In the genomic region with DNA sequence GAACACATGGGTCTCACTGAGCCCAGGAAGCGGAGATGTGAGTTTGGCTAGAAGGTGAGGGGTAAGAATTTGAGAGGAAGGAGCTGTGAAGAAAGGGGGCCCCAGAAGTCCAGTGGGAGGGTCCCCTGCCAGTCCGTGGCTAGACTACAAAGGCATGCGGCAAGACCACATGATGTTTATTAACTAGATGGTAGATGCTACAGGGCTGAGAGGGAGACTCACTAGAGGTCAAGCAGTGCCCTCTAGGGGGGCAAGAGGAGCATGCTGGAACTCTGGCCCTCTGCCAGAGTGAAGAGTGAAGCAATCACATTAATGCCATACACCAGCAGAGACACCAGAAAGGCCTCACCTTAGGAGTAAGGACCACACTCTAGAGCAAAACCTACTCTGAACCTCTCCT, we compare ENCODE assay signal across 8 cellular contexts. TPM values are rescaled to one million over a fixed set of nuclear protein-coding genes. Genes with fewer than 3 reads are reported as not detected.
DNase-seq lines count a peak whose midpoint lies in the region; ATAC-seq, FAIRE-seq and TF ChIP-seq lines count a peak whose summit lies in the region.

No MANE protein-coding gene starts in this region.

- no peak overlapping the region for H3K27ac ChIP-seq in HEK293 (ENCODE audit: extremely low read depth, low read depth, low read length)
- no peak overlapping the region for H3K27ac ChIP-seq in aorta (ENCODE audit: low read depth in 1 of 2, low read length in 2 of 2)

- peaks cover 9 to 61% of the 10 kb centered on the region in 2 experiments; a peak in 2 of 3 replicates for H3K36me3 ChIP-seq in HEK293 (ENCODE audit: control insufficient read depth in 2 of 2, insufficient read depth in 1 of 2, low read length in 2 of 2)
- H3K36me3 ChIP-seq in aorta (ENCODE audit: control insufficient read depth in 1 of 2, insufficient read depth in 2 of 2, low read length in 1 of 2): peaks cover 0 to 2% of the 10 kb centered on the region in 2 donors

- peak overlapping the region in 3 of 6 donors; percentile 16 to 23 (median 22) for H3K27ac Mint-ChIP-seq in immature natural killer cell

- no peaks in the 10 kb centered on the region for H3K27me3 Mint-ChIP-seq in immature natural killer cell (ENCODE audit: low read depth in 3 of 3)

- POLR2A ChIA-PET in HEK293 (lab: Yijun Ruan, JAX): interaction anchor here (1.2 kb wide), 1 partner anchor 12 kb away, joined by 3 read pairs; the partner anchor contains the start of gene KIAA0319L

- FAIRE-seq in D721Med (lab: Jason Lieb, UNC): no peak

- intact Hi-C loops in aorta (cut with DNase I): no loop called here

- H3K9me3 ChIP-seq in HEK293 (ENCODE audit: control insufficient read depth, insufficient read depth, low read depth, low read length): no peaks in the 10 kb centered on the region
- no peaks in the 10 kb centered on the region for H3K9me3 ChIP-seq in aorta (ENCODE audit: control insufficient read depth, low read length)

- no peaks in the 10 kb centered on the region for H3K9me3 Mint-ChIP-seq in immature natural killer cell

- H3K36me3 Mint-ChIP-seq in immature natural killer cell: peaks cover 7 to 22% (median 9%) of the 10 kb centered on the region in 3 donors

- CTCF ChIA-PET in HEK293 (lab: Yijun Ruan, JAX): interaction anchor here (0.6 to 2.7 kb wide), 4 partner anchors 24 to 138 kb away, joined by 3 to 32 read pairs (median 4); no protein-coding TSS in a partner anchor

- no peak overlapping the region for H3K4me3 ChIP-seq in HEK293 (ENCODE audit: low read depth, low read length)
- H3K4me3 ChIP-seq in aorta (ENCODE audit: low read length in 2 of 2): no peak overlapping the region

- WGBS in aorta, 2 donors: 70 to 80% methylated on average over 3 of the region's 3 CpGs

- ATAC-seq in GM19324 (IDR thresholded peaks at IDR 0.05; ENCODE audit: low FRiP score, unreplicated experiment) (no peak), aorta (ENCODE audit: low FRiP score) (no peak), GM19351 (IDR thresholded peaks at IDR 0.05; ENCODE audit: unreplicated experiment) (no peak)

- no peaks in the 10 kb centered on the region for H3K27me3 ChIP-seq in aorta (ENCODE audit: control insufficient read depth in 1 of 2, insufficient read depth in 2 of 2, low read length in 1 of 2)

- no peak overlapping the region for H3K4me3 Mint-ChIP-seq in immature natural killer cell

- H3K4me1 Mint-ChIP-seq in immature natural killer cell: peaks cover 27 to 67% of the 10 kb centered on the region in 2 donors

- no peak for DNase-seq in D721Med (ENCODE audit: insufficient read length, low spot score)
- peak; percentile 88 for DNase-seq in OCI-M1 (lab: John Stamatoyannopoulos, UW)
- peak; percentile 88 for DNase-seq in amniotic epithelial cell (ENCODE audit: low read depth)
- peak; percentile 25 to 43 (median 39) for DNase-seq in immature natural killer cell
- no peak for DNase-seq in aorta

- H3K4me1 ChIP-seq in HEK293 (ENCODE audit: control insufficient read depth, insufficient read depth, low read length) (peaks cover 12% of the 10 kb centered on the region), aorta (ENCODE audit: control insufficient read depth in 1 of 2, insufficient read depth in 2 of 2, low read length in 2 of 2) (peaks cover 0 to 11% of the 10 kb centered on the region in 2 donors)

- TF ChIP-seq CTCF in D721Med (IDR thresholded peaks at IDR 0.05; ENCODE audit: insufficient read depth, missing control alignments): peak; percentile 34
- peak; percentile 83 for TF ChIP-seq CTCF in HEK293 (tag by site-specific recombination; IDR thresholded peaks at IDR 0.05)

TF ChIP-seq in HEK293, 187 proteins besides CTCF, POLR2A, EP300 and RAD21 (continues in another document):
- TF ChIP-seq, protein P1, sequence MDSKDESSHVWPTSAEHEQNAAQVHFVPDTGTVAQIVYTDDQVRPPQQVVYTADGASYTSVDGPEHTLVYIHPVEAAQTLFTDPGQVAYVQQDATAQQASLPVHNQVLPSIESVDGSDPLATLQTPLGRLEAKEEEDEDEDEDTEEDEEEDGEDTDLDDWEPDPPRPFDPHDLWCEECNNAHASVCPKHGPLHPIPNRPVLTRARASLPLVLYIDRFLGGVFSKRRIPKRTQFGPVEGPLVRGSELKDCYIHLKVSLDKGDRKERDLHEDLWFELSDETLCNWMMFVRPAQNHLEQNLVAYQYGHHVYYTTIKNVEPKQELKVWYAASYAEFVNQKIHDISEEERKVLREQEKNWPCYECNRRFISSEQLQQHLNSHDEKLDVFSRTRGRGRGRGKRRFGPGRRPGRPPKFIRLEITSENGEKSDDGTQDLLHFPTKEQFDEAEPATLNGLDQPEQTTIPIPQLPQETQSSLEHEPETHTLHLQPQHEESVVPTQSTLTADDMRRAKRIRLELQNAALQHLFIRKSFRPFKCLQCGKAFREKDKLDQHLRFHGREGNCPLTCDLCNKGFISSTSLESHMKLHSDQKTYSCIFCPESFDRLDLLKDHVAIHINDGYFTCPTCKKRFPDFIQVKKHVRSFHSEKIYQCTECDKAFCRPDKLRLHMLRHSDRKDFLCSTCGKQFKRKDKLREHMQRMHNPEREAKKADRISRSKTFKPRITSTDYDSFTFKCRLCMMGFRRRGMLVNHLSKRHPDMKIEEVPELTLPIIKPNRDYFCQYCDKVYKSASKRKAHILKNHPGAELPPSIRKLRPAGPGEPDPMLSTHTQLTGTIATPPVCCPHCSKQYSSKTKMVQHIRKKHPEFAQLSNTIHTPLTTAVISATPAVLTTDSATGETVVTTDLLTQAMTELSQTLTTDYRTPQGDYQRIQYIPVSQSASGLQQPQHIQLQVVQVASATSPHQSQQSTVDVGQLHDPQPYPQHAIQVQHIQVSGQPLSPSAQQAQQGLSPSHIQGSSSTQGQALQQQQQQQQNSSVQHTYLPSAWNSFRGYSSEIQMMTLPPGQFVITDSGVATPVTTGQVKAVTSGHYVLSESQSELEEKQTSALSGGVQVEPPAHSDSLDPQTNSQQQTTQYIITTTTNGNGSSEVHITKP (tag by site-specific recombination; IDR thresholded peaks at IDR 0.05): peak; percentile 17; the same call in 1 of the 2 replicates
- TF ChIP-seq ZNF830 (tag by site-specific recombination; IDR thresholded peaks at IDR 0.05; ENCODE audit: low read depth) (no peak), ZNF37A (tag by site-specific recombination; IDR thresholded peaks at IDR 0.05) (no peak), EGR2 (tag by site-specific recombination; IDR thresholded peaks at IDR 0.05; ENCODE audit: low read depth) (no peak), ZNF654 (tag by site-specific recombination; IDR thresholded peaks at IDR 0.05; ENCODE audit: low read depth) (peak; percentile 52), ZBTB1 (tag by site-specific recombination; IDR thresholded peaks at IDR 0.05) (no peak), ZIC2 (tag by site-specific recombination; IDR thresholded peaks at IDR 0.05) (peak; percentile 91), ZNF426 (tag by site-specific recombination; IDR thresholded peaks at IDR 0.05) (no peak), TRIM28 (IDR thresholded peaks at IDR 0.05; ENCODE audit: borderline replicate concordance, low read length) (peak; percentile 45; the same call in 1 of the 2 replicates)
- TF ChIP-seq, protein P2, sequence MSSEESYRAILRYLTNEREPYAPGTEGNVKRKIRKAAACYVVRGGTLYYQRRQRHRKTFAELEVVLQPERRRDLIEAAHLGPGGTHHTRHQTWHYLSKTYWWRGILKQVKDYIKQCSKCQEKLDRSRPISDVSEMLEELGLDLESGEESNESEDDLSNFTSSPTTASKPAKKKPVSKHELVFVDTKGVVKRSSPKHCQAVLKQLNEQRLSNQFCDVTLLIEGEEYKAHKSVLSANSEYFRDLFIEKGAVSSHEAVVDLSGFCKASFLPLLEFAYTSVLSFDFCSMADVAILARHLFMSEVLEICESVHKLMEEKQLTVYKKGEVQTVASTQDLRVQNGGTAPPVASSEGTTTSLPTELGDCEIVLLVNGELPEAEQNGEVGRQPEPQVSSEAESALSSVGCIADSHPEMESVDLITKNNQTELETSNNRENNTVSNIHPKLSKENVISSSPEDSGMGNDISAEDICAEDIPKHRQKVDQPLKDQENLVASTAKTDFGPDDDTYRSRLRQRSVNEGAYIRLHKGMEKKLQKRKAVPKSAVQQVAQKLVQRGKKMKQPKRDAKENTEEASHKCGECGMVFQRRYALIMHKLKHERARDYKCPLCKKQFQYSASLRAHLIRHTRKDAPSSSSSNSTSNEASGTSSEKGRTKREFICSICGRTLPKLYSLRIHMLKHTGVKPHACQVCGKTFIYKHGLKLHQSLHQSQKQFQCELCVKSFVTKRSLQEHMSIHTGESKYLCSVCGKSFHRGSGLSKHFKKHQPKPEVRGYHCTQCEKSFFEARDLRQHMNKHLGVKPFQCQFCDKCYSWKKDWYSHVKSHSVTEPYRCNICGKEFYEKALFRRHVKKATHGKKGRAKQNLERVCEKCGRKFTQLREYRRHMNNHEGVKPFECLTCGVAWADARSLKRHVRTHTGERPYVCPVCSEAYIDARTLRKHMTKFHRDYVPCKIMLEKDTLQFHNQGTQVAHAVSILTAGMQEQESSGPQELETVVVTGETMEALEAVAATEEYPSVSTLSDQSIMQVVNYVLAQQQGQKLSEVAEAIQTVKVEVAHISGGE (tag by site-specific recombination; conservative IDR thresholded peaks at IDR 0.05; ENCODE audit: low read depth): no peak
- TF ChIP-seq, protein P3, sequence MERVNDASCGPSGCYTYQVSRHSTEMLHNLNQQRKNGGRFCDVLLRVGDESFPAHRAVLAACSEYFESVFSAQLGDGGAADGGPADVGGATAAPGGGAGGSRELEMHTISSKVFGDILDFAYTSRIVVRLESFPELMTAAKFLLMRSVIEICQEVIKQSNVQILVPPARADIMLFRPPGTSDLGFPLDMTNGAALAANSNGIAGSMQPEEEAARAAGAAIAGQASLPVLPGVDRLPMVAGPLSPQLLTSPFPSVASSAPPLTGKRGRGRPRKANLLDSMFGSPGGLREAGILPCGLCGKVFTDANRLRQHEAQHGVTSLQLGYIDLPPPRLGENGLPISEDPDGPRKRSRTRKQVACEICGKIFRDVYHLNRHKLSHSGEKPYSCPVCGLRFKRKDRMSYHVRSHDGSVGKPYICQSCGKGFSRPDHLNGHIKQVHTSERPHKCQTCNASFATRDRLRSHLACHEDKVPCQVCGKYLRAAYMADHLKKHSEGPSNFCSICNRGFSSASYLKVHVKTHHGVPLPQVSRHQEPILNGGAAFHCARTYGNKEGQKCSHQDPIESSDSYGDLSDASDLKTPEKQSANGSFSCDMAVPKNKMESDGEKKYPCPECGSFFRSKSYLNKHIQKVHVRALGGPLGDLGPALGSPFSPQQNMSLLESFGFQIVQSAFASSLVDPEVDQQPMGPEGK (tag by site-specific recombination; IDR thresholded peaks at IDR 0.05): 0 out of 2 replicates have a peak, but pooled peaks have one; percentile 22

RNA-seq across cellular contexts. Expression of gene KIAA0319L, which starts 12.2 kb away (rescaled TPM):
- polyA plus RNA-seq in immature natural killer cell: 10 to 100 TPM; 11.1 to 31.8 (median 19.1) TPM
- total RNA-seq in aorta: 10 to 100 TPM; 46.0 to 58.6 TPM
- 10 to 100 TPM in 1 of 2 donors, 1 to 10 TPM in 1; 8.3 to 29.1 TPM for polyA plus RNA-seq in aorta

RNA-seq across cellular contexts. Expression of gene NCDN, which starts 12.6 kb away (rescaled TPM):
- polyA plus RNA-seq in immature natural killer cell (1 to 10 TPM; 4.1 to 8.9 (median 4.9) TPM), aorta (10 to 100 TPM in 1 of 2 donors, 1 to 10 TPM in 1; 4.3 to 10.8 TPM)
- total RNA-seq in aorta: 10 to 100 TPM; 20.4 to 21.7 TPM

RNA-seq across cellular contexts. Expression of gene TFAP2E, which starts 28.1 kb away (rescaled TPM):
- polyA plus RNA-seq in immature natural killer cell (1 to 10 TPM in 2 of 3 donors, not detected in 1; 1.3 to 1.8 TPM), aorta (1 to 10 TPM in 1 of 2 donors, not detected in 1; 1.1 TPM)
- 1 to 10 TPM in 1 of 2 donors, under 1 TPM in 1; 0.71 to 1.0 TPM for total RNA-seq in aorta

Comparison
In these comparisons a context has a peak if more than half of its experiments do, and no peak if none do; other contexts are left out.
1. DNase-seq: peak in OCI-M1 (single experiment), amniotic epithelial cell (single experiment) and immature natural killer cell (3 of 3); none in D721Med (single experiment) and aorta (0 of 2).